In the genomic region with DNA sequence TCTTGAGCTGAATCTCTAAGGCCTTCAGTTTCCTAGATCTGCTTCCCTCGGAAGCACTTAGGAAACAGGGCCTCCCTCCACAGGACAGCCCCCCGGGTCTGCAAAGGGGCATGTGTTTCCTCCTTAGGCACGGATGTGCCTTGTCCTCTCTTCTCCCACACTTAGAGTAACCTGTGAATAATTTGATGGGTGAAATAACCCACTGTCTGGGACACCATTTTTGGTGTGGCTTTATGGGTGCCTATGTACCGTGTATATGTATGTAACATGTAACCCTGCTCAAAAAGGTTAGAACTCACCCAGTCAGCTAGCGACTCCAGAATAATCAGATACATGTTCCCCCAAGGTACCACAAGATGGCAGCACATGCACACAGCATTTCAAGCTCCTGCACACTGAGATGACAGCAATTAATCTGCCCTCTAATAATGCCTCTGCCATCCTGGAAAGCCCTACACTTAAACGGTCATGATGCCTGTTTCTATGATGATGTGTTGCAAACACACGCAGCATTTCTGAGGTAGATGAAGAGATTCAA, we compare ENCODE assay signal across 7 cellular contexts.
DNase-seq lines count a peak whose midpoint lies in the region; ATAC-seq and TF ChIP-seq lines count a peak whose summit lies in the region.

No MANE protein-coding gene starts in this region.

- no peak overlapping the region for H3K4me3 ChIP-seq in astrocyte of the spinal cord (ENCODE audit: low read depth, low read length)

- peak; percentile 82 for TF ChIP-seq CTCF in astrocyte of the spinal cord (IDR thresholded peaks at IDR 0.05; ENCODE audit: low read depth, low read length)

- peak; percentile 85 to 91 for DNase-seq in NCI-H2081 (lab: John Stamatoyannopoulos, UW)
- DNase-seq in T-helper 9 cell, result peak; percentile 56
- DNase-seq in astrocyte of the spinal cord (ENCODE audit: low read depth, low spot score), result peak; percentile 78
- peak; percentile 50 for DNase-seq in iPS DF 19.7 (ENCODE audit: low read depth, low spot score)
- DNase-seq in stimulated activated CD4-positive, alpha-beta T cell treated with anti-CD3 and anti-CD28 coated beads, Interleukin-12 subunit alpha, Interleukin-12 subunit beta, amount 100 ng/mL, for 24 hours (ENCODE audit: low read depth in 2 of 2), result peak; percentile 51 to 53

- ATAC-seq in GM18498 (IDR thresholded peaks at IDR 0.05; ENCODE audit: unreplicated experiment), result peak; percentile 78
- peak; percentile 62 for ATAC-seq in HG02973 (IDR thresholded peaks at IDR 0.05; ENCODE audit: unreplicated experiment)

- in situ Hi-C loops in astrocyte of the spinal cord (cut with HindIII; ENCODE audit: low sequenced_read_pairs), result no loop called here
